ENCODE assay signal across 8 cellular contexts in the genomic region with DNA sequence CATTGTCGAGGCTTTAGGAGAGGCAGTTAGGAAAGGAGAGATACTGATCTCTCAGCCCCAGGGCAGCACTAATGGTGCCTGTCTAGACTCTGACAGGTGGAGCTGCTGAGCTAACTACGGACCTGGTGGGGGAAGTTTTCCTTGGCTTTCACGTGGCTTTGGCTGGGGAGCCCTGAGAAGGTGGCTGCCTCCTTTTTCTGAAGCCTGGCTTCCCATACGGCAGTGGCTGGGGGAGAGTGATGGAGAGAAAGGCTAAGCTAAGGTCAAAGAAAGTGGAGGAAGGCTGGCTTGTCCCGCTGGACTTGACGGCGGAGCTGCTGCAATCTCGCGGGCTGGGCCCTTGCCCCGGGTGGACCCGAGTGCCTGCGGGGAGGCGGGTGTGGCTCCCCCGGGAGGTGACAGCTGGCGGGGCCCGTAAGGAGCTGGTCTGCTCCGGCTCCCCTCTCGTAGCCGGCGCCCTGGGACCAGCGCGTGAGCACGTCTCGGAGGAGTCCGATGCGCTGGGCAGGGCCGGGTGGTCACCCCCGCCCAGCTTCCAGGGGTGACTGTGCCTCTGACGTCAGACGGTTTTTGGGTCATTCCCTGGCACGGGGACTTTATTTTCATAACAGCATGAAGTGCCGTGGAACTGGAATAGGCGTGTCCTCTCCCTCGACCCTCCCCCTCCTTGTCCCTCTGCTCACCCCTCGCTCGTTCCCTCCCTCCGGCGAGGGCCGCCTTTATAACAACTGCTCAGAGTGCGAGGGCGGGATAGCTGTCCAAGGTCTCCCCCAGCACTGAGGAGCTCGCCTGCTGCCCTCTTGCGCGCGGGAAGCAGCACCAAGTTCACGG. TPM values are rescaled to one million over a fixed set of nuclear protein-coding genes. Genes with fewer than 3 reads are reported as not detected.
DNase-seq lines count a peak whose midpoint lies in the region; ATAC-seq and TF ChIP-seq lines count a peak whose summit lies in the region.

A gene with protein sequence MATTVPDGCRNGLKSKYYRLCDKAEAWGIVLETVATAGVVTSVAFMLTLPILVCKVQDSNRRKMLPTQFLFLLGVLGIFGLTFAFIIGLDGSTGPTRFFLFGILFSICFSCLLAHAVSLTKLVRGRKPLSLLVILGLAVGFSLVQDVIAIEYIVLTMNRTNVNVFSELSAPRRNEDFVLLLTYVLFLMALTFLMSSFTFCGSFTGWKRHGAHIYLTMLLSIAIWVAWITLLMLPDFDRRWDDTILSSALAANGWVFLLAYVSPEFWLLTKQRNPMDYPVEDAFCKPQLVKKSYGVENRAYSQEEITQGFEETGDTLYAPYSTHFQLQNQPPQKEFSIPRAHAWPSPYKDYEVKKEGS (plus strand): TSS at position 748 of the 831 bp plus-strand sequence. CDS start 16,688 bp downstream, outside the sequence.

- H3K9me3 Mint-ChIP-seq in endodermal cell = no peaks in the 10 kb centered on the region

- peaks cover 33% of the 10 kb centered on the region for H3K4me1 Mint-ChIP-seq in endodermal cell

- peak; percentile 91 to 95 for ATAC-seq in lower lobe of right lung

- peaks cover 65% of the 10 kb centered on the region for H3K27me3 ChIP-seq in endodermal cell (ENCODE audit: control insufficient read depth, insufficient read depth, low read length, poor library complexity, severe bottlenecking)
- peaks cover 6% of the 10 kb centered on the region for H3K27me3 ChIP-seq in lower lobe of right lung (ENCODE audit: low read depth)

- no peak within 1 kb of the TSS for H3K27ac Mint-ChIP-seq in endodermal cell

- peak within 1 kb of the TSS; percentile 81 for H3K4me3 ChIP-seq in endodermal cell (ENCODE audit: low read length)
- H3K4me3 ChIP-seq in lower lobe of right lung = peak within 1 kb of the TSS; percentile 58

- intact Hi-C loops in lower lobe of right lung (cut with DNase I) = no loop called here

- H3K27ac ChIP-seq in endodermal cell (ENCODE audit: low read depth, low read length) = no peak within 1 kb of the TSS
- peak within 1 kb of the TSS; percentile 90 for H3K27ac ChIP-seq in lower lobe of right lung

- DNase-seq in NCI-H2227 (lab: John Stamatoyannopoulos, UW; ENCODE audit: unreplicated experiment) = peak; percentile 29
- no peak for DNase-seq in NCI-H2227 treated with DMSO at 0.1 percent for 48 hours (lab: John Stamatoyannopoulos, UW)
- DNase-seq in NCI-H1105 treated with DMSO at 0.1 percent for 48 hours (lab: John Stamatoyannopoulos, UW) = peak; percentile 79
- peak; percentile 21 for DNase-seq in activated CD4-positive, alpha-beta T cell treated with anti-CD3 and anti-CD28 coated beads, Interleukin-2, amount 50 U/mL, for 1 hour
- peak; percentile 93 for DNase-seq in endodermal cell
- peak; percentile 90 for DNase-seq in lower lobe of right lung
- DNase-seq in stimulated activated CD8-positive, alpha-beta memory T cell treated with anti-CD3 and anti-CD28 coated beads, Interleukin-4, amount 100 ng/mL, for 48 hours = peak; percentile 48
- no peak for DNase-seq in GM19240 (ENCODE audit: insufficient read length, low spot score)

- H3K36me3 ChIP-seq in endodermal cell (ENCODE audit: control insufficient read depth, insufficient read depth, low read length) (no peaks in the 10 kb centered on the region), lower lobe of right lung (no peaks in the 10 kb centered on the region)

- H3K36me3 Mint-ChIP-seq in endodermal cell (ENCODE audit: low read depth) = no peaks in the 10 kb centered on the region

- no peak within 1 kb of the TSS for H3K9ac ChIP-seq in endodermal cell (ENCODE audit: extremely low read depth, low read length, poor library complexity, severe bottlenecking)

- TF ChIP-seq CTCF in endodermal cell (conservative IDR thresholded peaks at IDR 0.05) (peak; percentile 61), lower lobe of right lung (IDR thresholded peaks at IDR 0.05) (peak; percentile 6)

- 0 to 2% methylated on average over 20 to 46 of the region's 46 CpGs for WGBS in endodermal cell (ENCODE audit: insufficient coverage in 1 of 2, insufficient read length in 1 of 2), 2 experiments

- H3K4me3 Mint-ChIP-seq in endodermal cell = peak within 1 kb of the TSS; percentile 63

- H3K27me3 Mint-ChIP-seq in endodermal cell (ENCODE audit: insufficient read depth) = peaks cover 77% of the 10 kb centered on the region

- H3K4me1 ChIP-seq in endodermal cell (ENCODE audit: control insufficient read depth, insufficient read depth, low read length) (peaks cover 2% of the 10 kb centered on the region), lower lobe of right lung (peaks cover 14% of the 10 kb centered on the region)

- H3K9me3 ChIP-seq in endodermal cell (ENCODE audit: control insufficient read depth, low read length) (no peaks in the 10 kb centered on the region), lower lobe of right lung (no peaks in the 10 kb centered on the region)

RNA-seq across cellular contexts. Expression of the gene that starts here (rescaled TPM):
- total RNA-seq in endodermal cell = 1 to 10 TPM in 1 of 2 donors, under 1 TPM in 1; 0.15 to 1.0 TPM
- polyA plus RNA-seq in endodermal cell (2013, experiment 1 of 2) = 0.25 TPM
- polyA plus RNA-seq in endodermal cell (2013, experiment 2 of 2) = 0.33 TPM
- total RNA-seq in lower lobe of right lung = 482 TPM

Comparison
In these comparisons a context has a peak if more than half of its experiments do, and no peak if none do; other contexts are left out.
1. RNA of the gene that starts here (total RNA-seq): 482 TPM in lower lobe of right lung (single experiment); 0.15 to 1.0 TPM in endodermal cell; every median in the first group is over 100 times any median in the second.
2. DNase-seq: peak in NCI-H2227 (single experiment), NCI-H1105 treated with DMSO at 0.1 percent for 48 hours (single experiment), activated CD4-positive, alpha-beta T cell treated with anti-CD3 and anti-CD28 coated beads, Interleukin-2, amount 50 U/mL, for 1 hour (single experiment), endodermal cell (single experiment), lower lobe of right lung (single experiment) and stimulated activated CD8-positive, alpha-beta memory T cell treated with anti-CD3 and anti-CD28 coated beads, Interleukin-4, amount 100 ng/mL, for 48 hours (single experiment); none in NCI-H2227 treated with DMSO at 0.1 percent for 48 hours (single experiment) and GM19240 (single experiment).